Comparison of ENCODE assay signal across 10 cellular contexts in the genomic region with DNA sequence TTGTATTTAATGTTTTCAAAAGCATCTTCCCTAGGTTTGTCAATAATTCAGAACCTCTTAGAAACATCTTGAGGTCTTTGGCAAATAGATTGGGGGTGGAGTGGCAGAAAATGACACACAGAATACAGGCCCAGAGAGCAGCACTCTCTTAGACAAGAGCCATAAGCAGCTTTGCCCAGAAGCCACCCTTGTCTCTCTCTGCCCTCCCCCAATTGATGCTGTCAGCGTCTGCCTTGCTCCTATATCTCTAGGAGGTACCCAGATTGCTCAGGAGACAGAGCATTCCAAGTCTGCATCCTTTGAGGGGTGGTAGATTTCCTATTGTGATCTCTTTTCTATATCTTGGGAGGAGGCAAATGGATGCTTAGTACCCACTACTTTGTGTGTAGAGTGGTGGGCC. TPM values are rescaled to one million over a fixed set of nuclear protein-coding genes. Genes with fewer than 3 reads are reported as not detected.
DNase-seq lines count a peak whose midpoint lies in the region; ATAC-seq and TF ChIP-seq lines count a peak whose summit lies in the region.
"Had no signal": no experiment of that assay in that cellular context is flagged by ENCODE, and none has a peak within 500 bp of the region (broad histone marks: within the 10 kb centered on the region; RNA-seq: fewer than 3 reads in every experiment).

No MANE protein-coding gene starts in this region.

- H3K4me3 ChIP-seq in AG10803 (ENCODE audit: low read length) (peak overlapping the region; percentile 76), fibroblast of lung (replicated peaks in 1 of 4; ENCODE audit: control extremely low read depth in 1 of 4, insufficient read depth in 1 of 4, low read depth in 3 of 4, low read length in 4 of 4) (peak overlapping the region; percentile 69 to 89 (median 78)), parathyroid adenoma (ENCODE audit: low read depth, low read length) (peak overlapping the region; percentile 29)

- H3K4me1 ChIP-seq in fibroblast of lung (ENCODE audit: control insufficient read depth, extremely low read depth, insufficient read depth, low read length): peaks cover 25% of the 10 kb centered on the region
- H3K4me1 ChIP-seq in parathyroid adenoma: peaks cover 3% of the 10 kb centered on the region

- TF ChIP-seq CTCF in AG10803 (conservative IDR thresholded peaks at IDR 0.05; ENCODE audit: low read length): no peak
- no peak for TF ChIP-seq CTCF in fibroblast of lung (conservative IDR thresholded peaks at IDR 0.05 in 1 of 2, IDR thresholded peaks at IDR 0.05 in 1 of 2; ENCODE audit: low read depth in 1 of 2, low read length in 2 of 2)
- no peak for TF ChIP-seq CTCF in parathyroid adenoma (IDR thresholded peaks at IDR 0.05)

- H2AFZ ChIP-seq in fibroblast of lung (ENCODE audit: low read length) (no peak overlapping the region), parathyroid adenoma (no peak overlapping the region)

- no peaks in the 10 kb centered on the region for H3K27me3 ChIP-seq in fibroblast of lung (ENCODE audit: control insufficient read depth, insufficient read depth, low read length)
- no peaks in the 10 kb centered on the region for H3K27me3 ChIP-seq in parathyroid adenoma (ENCODE audit: control insufficient read depth, insufficient read depth, low read length)

- no peak for DNase-seq in AG10803 (ENCODE audit: low read depth)
- DNase-seq in NCI-H82 treated with DMSO at 0.1 percent for 48 hours (lab: John Stamatoyannopoulos, UW; ENCODE audit: unreplicated experiment): peak; percentile 53
- DNase-seq in fibroblast of lung (ENCODE audit: low read depth in 2 of 2): no peak
- no peak for DNase-seq in KBM-7
- DNase-seq in hepatic stellate cell (ENCODE audit: low spot score): no peak
- no peak for DNase-seq in A172 (ENCODE audit: low spot score)
- DNase-seq: activated T-cell treated with anti-CD3 and anti-CD28 coated beads, Interleukin-2, amount 50 U/mL, for 72 hours; NCI-H2081 treated with DMSO at 0.1 percent for 48 hours had no signal

- in situ Hi-C loops in KBM-7 (cut with MboI; ENCODE audit: low pct_unique_long_range_greater_than_20kb, low sequenced_read_pairs): no loop called here

- ATAC-seq in GM18520 (IDR thresholded peaks at IDR 0.05; ENCODE audit: unreplicated experiment): no peak

- H3K79me2 ChIP-seq in fibroblast of lung (ENCODE audit: control insufficient read depth, insufficient read depth, low read length) (peaks cover 38% of the 10 kb centered on the region), parathyroid adenoma (no peaks in the 10 kb centered on the region)

- H3K9ac ChIP-seq in fibroblast of lung (ENCODE audit: insufficient read depth, low read length): no peak overlapping the region
- H3K9ac ChIP-seq in parathyroid adenoma: no peak overlapping the region

- H4K20me1 ChIP-seq in fibroblast of lung (ENCODE audit: control insufficient read depth, extremely low read depth, insufficient read depth, low read length): no peaks in the 10 kb centered on the region

- no peaks in the 10 kb centered on the region for H3K36me3 ChIP-seq in fibroblast of lung (ENCODE audit: control insufficient read depth, insufficient read depth, low read length)
- no peaks in the 10 kb centered on the region for H3K36me3 ChIP-seq in parathyroid adenoma (ENCODE audit: control insufficient read depth, insufficient read depth, low read length)

- peak overlapping the region; percentile 57 for H3K27ac ChIP-seq in fibroblast of lung (ENCODE audit: insufficient read depth, low read length)
- no peak overlapping the region for H3K27ac ChIP-seq in parathyroid adenoma

- H3K9me3 ChIP-seq in fibroblast of lung (ENCODE audit: control insufficient read depth, insufficient read depth, low read depth, low read length): peaks cover 1% of the 10 kb centered on the region
- H3K9me3 ChIP-seq in parathyroid adenoma (ENCODE audit: control insufficient read depth, low read length): no peaks in the 10 kb centered on the region

- H3K4me2 ChIP-seq in fibroblast of lung (ENCODE audit: extremely low read depth, insufficient read depth, low read length) (peak overlapping the region; percentile 48), parathyroid adenoma (ENCODE audit: low read length) (no peak overlapping the region)

RNA-seq across cellular contexts. Expression of gene RGL1, which starts 1.7 kb away (rescaled TPM):
- 16.2 and 17.2 TPM in 2 replicates for total RNA-seq in fibroblast of lung
- 21.4 and 21.9 TPM in 2 replicates for polyA plus RNA-seq in fibroblast of lung
- polyA plus RNA-seq in fibroblast of lung (2012): 13.4 and 13.7 TPM in 2 replicates
- 8.5 and 12.2 TPM in 2 replicates for polyA minus RNA-seq in fibroblast of lung (ENCODE audit: low replicate concordance)
- 5.1 and 5.6 TPM in 2 replicates for total RNA-seq in A172 (2014; rRNA removed; shearing (Covaris generic))
